Comparison of ENCODE assay signal across 16 cellular contexts in the genomic region with DNA sequence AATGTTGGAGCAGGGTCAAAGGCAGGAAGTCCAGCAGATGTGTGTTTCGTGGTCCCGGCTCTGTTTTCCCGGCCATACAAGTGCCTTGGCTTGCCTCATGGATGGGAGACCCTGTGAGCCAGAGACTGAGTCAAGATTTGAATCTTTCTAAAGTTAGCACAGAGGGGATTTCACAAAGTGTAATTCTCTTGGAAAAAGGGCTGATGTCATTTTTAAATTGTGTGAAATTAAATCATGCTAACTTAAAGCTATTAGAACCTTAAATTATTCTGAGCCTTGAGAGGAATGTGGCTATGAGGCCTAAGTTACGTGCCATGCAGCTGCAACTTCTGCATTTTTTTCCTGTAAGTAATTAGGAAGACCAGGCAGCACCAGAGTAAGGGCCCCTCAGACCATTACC. TPM values are rescaled to one million over a fixed set of nuclear protein-coding genes. Genes with fewer than 3 reads are reported as not detected.
DNase-seq lines count a peak whose midpoint lies in the region; FAIRE-seq and TF ChIP-seq lines count a peak whose summit lies in the region.
"Had no signal": no experiment of that assay in that cellular context is flagged by ENCODE, and none has a peak within 500 bp of the region (broad histone marks: within the 10 kb centered on the region; RNA-seq: fewer than 3 reads in every experiment).

No MANE protein-coding gene starts in this region.

- no peak overlapping the region for H2BK5ac ChIP-seq in trophoblast cell (ENCODE audit: low read depth, low read length, poor library complexity)

- peak overlapping the region; percentile 64 for H2BK12ac ChIP-seq in trophoblast cell (ENCODE audit: low read length)

- H3K27me3 ChIP-seq in astrocyte (ENCODE audit: insufficient read depth, low read length) (no peaks in the 10 kb centered on the region), trophoblast cell (ENCODE audit: insufficient read depth, low read length) (no peaks in the 10 kb centered on the region), adrenal gland (no peaks in the 10 kb centered on the region)
- H3K27me3 ChIP-seq: brain microvascular endothelial cell had no signal

- peak overlapping the region; percentile 69 for H3K27ac Mint-ChIP-seq in astrocyte (ENCODE audit: unreplicated experiment)
- H3K27ac Mint-ChIP-seq: CD4-positive, alpha-beta T cell; endodermal cell; naive B cell had no signal

- no peak overlapping the region for H3K14ac ChIP-seq in trophoblast cell (ENCODE audit: low read length)

- peaks cover 5% of the 10 kb centered on the region for H3K4me1 Mint-ChIP-seq in astrocyte (ENCODE audit: low read depth, unreplicated experiment)

- H2AK5ac ChIP-seq in trophoblast cell (ENCODE audit: low read length), result no peak overlapping the region

- intact Hi-C loops in adrenal gland (cut with DNase I), result no loop called here

- H3K27me3 Mint-ChIP-seq in astrocyte (ENCODE audit: low read depth, unreplicated experiment), result no peaks in the 10 kb centered on the region
- H3K27me3 Mint-ChIP-seq: naive B cell had no signal

- H2AFZ ChIP-seq in astrocyte (ENCODE audit: low read depth, low read length) (peak overlapping the region; percentile 13), trophoblast cell (ENCODE audit: insufficient read depth, low read length, poor library complexity) (no peak overlapping the region)

- WGBS in trophoblast cell (ENCODE audit: extremely low coverage, insufficient coverage, insufficient read length), result no CpG with 5 or more reads among the region's 4 CpGs
- 56 to 86% (median 71%) methylated on average over 4 of the region's 4 CpGs for WGBS in adrenal gland, 4 donors

- H3K9me3 Mint-ChIP-seq in astrocyte (ENCODE audit: unreplicated experiment), result no peaks in the 10 kb centered on the region
- H3K9me3 Mint-ChIP-seq: CD4-positive, alpha-beta T cell; endodermal cell had no signal

- peaks cover 2% of the 10 kb centered on the region for H3K79me1 ChIP-seq in trophoblast cell (ENCODE audit: low read length)

- no peak overlapping the region for H4K12ac ChIP-seq in trophoblast cell (ENCODE audit: low read depth, low read length)

- H3K18ac ChIP-seq in trophoblast cell (ENCODE audit: low read length), result no peak overlapping the region

- no peak overlapping the region for H3K4me2 ChIP-seq in astrocyte (ENCODE audit: low read length)
- no peak overlapping the region for H3K4me2 ChIP-seq in trophoblast cell (ENCODE audit: low read length)

- H3K9me3 ChIP-seq in astrocyte (ENCODE audit: insufficient read depth, low read depth, low read length), result no peaks in the 10 kb centered on the region
- no peaks in the 10 kb centered on the region for H3K9me3 ChIP-seq in trophoblast cell (ENCODE audit: insufficient read depth, low read depth, low read length)
- no peaks in the 10 kb centered on the region for H3K9me3 ChIP-seq in adrenal gland (replicated peaks in 1 of 3)

- H4K8ac ChIP-seq in trophoblast cell (ENCODE audit: low read depth, low read length), result peak overlapping the region; percentile 47

- H2BK120ac ChIP-seq in trophoblast cell (ENCODE audit: insufficient read depth, low read length, poor library complexity), result no peak overlapping the region

- H4K91ac ChIP-seq in trophoblast cell (ENCODE audit: low read depth, low read length), result no peak overlapping the region

- no peaks in the 10 kb centered on the region for H3K79me2 ChIP-seq in astrocyte (ENCODE audit: insufficient read depth, low read length)
- H3K79me2 ChIP-seq in trophoblast cell (ENCODE audit: control insufficient read depth, insufficient read depth, low read length, poor library complexity), result no peaks in the 10 kb centered on the region

- H3K36me3 ChIP-seq in astrocyte (ENCODE audit: insufficient read depth, low read length), result no peaks in the 10 kb centered on the region
- no peaks in the 10 kb centered on the region for H3K36me3 ChIP-seq in trophoblast cell (ENCODE audit: control insufficient read depth in 1 of 2, insufficient read depth in 2 of 2, low read length in 2 of 2)
- no peaks in the 10 kb centered on the region for H3K36me3 ChIP-seq in adrenal gland (replicated peaks in 1 of 2)
- H3K36me3 ChIP-seq: brain microvascular endothelial cell had no signal

- no peak overlapping the region for H3K4me3 Mint-ChIP-seq in astrocyte (ENCODE audit: unreplicated experiment)
- H3K4me3 Mint-ChIP-seq: CD4-positive, alpha-beta T cell; endodermal cell; naive B cell had no signal

- H3K9ac ChIP-seq in astrocyte (ENCODE audit: low read length), result no peak overlapping the region
- H3K9ac ChIP-seq in trophoblast cell (ENCODE audit: low read length), result no peak overlapping the region

- DNase-seq in HFF-Myc (ENCODE audit: extremely low read depth, low read depth), result peak; percentile 38
- peak; percentile 57 for DNase-seq in astrocyte (ENCODE audit: low read depth)
- peak; percentile 40 for DNase-seq in fibroblast of villous mesenchyme (ENCODE audit: low read depth)
- DNase-seq in trophoblast cell, result peak in 1 of 2 donors; percentile 55
- DNase-seq in retina, result no peak
- no peak for DNase-seq in HPDE6-E6E7 (ENCODE audit: extremely low spot score)
- no peak for DNase-seq in adrenal gland
- DNase-seq: brain microvascular endothelial cell; CD4-positive, alpha-beta T cell; DND-41; endodermal cell; kidney glomerular epithelial cell; naive B cell; NCI-H1092; stimulated activated CD4-positive, alpha-beta T cell treated with anti-CD3 and anti-CD28 coated beads, Interleukin-2, amount 100 ng/mL, for 48 hours had no signal

- H3K23ac ChIP-seq in trophoblast cell (ENCODE audit: low read length), result no peak overlapping the region

- no peak overlapping the region for H3K27ac ChIP-seq in astrocyte (ENCODE audit: low read depth, low read length)
- no peak overlapping the region for H3K27ac ChIP-seq in trophoblast cell (ENCODE audit: low read depth, low read length)
- no peak overlapping the region for H3K27ac ChIP-seq in adrenal gland
- H3K27ac ChIP-seq: brain microvascular endothelial cell had no signal

- TF ChIP-seq CTCF in HFF-Myc (IDR thresholded peaks at IDR 0.05; ENCODE audit: low read depth, low read length, missing control alignments), result no peak
- TF ChIP-seq CTCF in astrocyte (IDR thresholded peaks at IDR 0.05; ENCODE audit: insufficient read depth, low read depth, low read length), result no peak
- TF ChIP-seq CTCF in fibroblast of villous mesenchyme (IDR thresholded peaks at IDR 0.05; ENCODE audit: insufficient read depth, low read depth, low read length), result no peak
- TF ChIP-seq CTCF in adrenal gland (IDR thresholded peaks at IDR 0.05), result no peak

- H3K4me3 ChIP-seq in HFF-Myc (replicated peaks; ENCODE audit: low read depth, low read length), result no peak overlapping the region
- no peak overlapping the region for H3K4me3 ChIP-seq in astrocyte (ENCODE audit: insufficient read depth, low read depth, low read length)
- H3K4me3 ChIP-seq in fibroblast of villous mesenchyme (ENCODE audit: low read depth, low read length), result no peak overlapping the region
- no peak overlapping the region for H3K4me3 ChIP-seq in trophoblast cell (ENCODE audit: low read depth, low read length)
- no peak overlapping the region for H3K4me3 ChIP-seq in adrenal gland

- no peaks in the 10 kb centered on the region for H4K20me1 ChIP-seq in astrocyte (ENCODE audit: insufficient read depth, low read length)

- FAIRE-seq in astrocyte (lab: Jason Lieb, UNC), result peak; percentile 20
- FAIRE-seq: HTR-8/SVneo had no signal

- no peaks in the 10 kb centered on the region for H3K36me3 Mint-ChIP-seq in astrocyte (ENCODE audit: low read depth, unreplicated experiment)
- H3K36me3 Mint-ChIP-seq: naive B cell had no signal

- H3K4me1 ChIP-seq in astrocyte (ENCODE audit: insufficient read depth, low read length), result peaks cover 3% of the 10 kb centered on the region
- peaks cover 0 to 2% of the 10 kb centered on the region in 2 experiments for H3K4me1 ChIP-seq in trophoblast cell (ENCODE audit: control insufficient read depth in 1 of 2, insufficient read depth in 2 of 2, low read length in 2 of 2)
- no peaks in the 10 kb centered on the region for H3K4me1 ChIP-seq in adrenal gland (replicated peaks in 1 of 2)

- H3K4ac ChIP-seq in trophoblast cell (ENCODE audit: low read depth, low read length), result no peak overlapping the region

- TF ChIP-seq POLR2A in adrenal gland (IDR thresholded peaks at IDR 0.05), result no peak

RNA-seq across cellular contexts. Expression of gene RALBP1, which starts 38.3 kb away (rescaled TPM):
- total RNA-seq in astrocyte (57.5 and 57.7 TPM in 2 replicates), fibroblast of villous mesenchyme (69.3 and 76.4 TPM in 2 replicates), adrenal gland (10 to 100 TPM; 36.7 to 59.4 (median 44.8) TPM)
- 151 and 171 TPM in 2 replicates for polyA plus RNA-seq in trophoblast cell (2013)
- polyA plus RNA-seq in adrenal gland, result 10 to 100 TPM; 22.5 to 56.9 (median 24.6) TPM

Comparison
In these comparisons a context has a peak if more than half of its experiments do, and no peak if none do; other contexts are left out.
1. DNase-seq: peak in HFF-Myc (single experiment), astrocyte (single experiment) and fibroblast of villous mesenchyme (single experiment); none in retina (single experiment), HPDE6-E6E7 (single experiment) and adrenal gland (0 of 7).